Comparison of ENCODE assay signal across 8 cellular contexts in genomic region chr5:78569441-78569840, GRCh38.
DNase-seq lines count a peak whose midpoint lies in the region; ATAC-seq and TF ChIP-seq lines count a peak whose summit lies in the region.

No MANE protein-coding gene starts in this region.

- TF ChIP-seq POLR2A in gastrocnemius medialis (IDR thresholded peaks at IDR 0.05) = no peak

- no peaks in the 10 kb centered on the region for H3K36me3 ChIP-seq in gastrocnemius medialis

- peak; percentile 23 to 38 for DNase-seq in Kasumi-1 (lab: John Stamatoyannopoulos, UW)
- DNase-seq in RPMI8226 = peak; percentile 98
- DNase-seq in head of caudate nucleus = peak in 33 of 42 donors; percentile 26 to 79 (median 50)
- DNase-seq in gastrocnemius medialis = peak; percentile 81 to 87
- DNase-seq in AML-193 (lab: John Stamatoyannopoulos, UW) = no peak
- no peak for DNase-seq in activated naive CD4-positive, alpha-beta T cell treated with anti-CD3 and anti-CD28 coated beads, Interleukin-2, amount 50 U/mL, for 16 hours

- H3K27me3 ChIP-seq in gastrocnemius medialis = no peaks in the 10 kb centered on the region

- peak overlapping the region in 2 of 4 donors; percentile 12 to 66 for H3K27ac ChIP-seq in gastrocnemius medialis

- no peak overlapping the region for H3K4me3 ChIP-seq in gastrocnemius medialis

- intact Hi-C loops in head of caudate nucleus (cut with DNase I) (no loop called here), gastrocnemius medialis (cut with DNase I; ENCODE audit: low total_unique reads) (loop anchor here (5.0 kb wide), 1 partner anchor 78 kb away; the partner anchor contains the start of gene LHFPL2)

- in situ Hi-C loops in gastrocnemius medialis (cut with MboI; ENCODE audit: low sequenced_read_pairs in 4 of 4) = no loop called here

- H3K4me1 ChIP-seq in gastrocnemius medialis = peaks cover 41 to 50% of the 10 kb centered on the region in 2 donors

- no peak for TF ChIP-seq CTCF in gastrocnemius medialis (IDR thresholded peaks at IDR 0.05 in 4 of 5, conservative IDR thresholded peaks at IDR 0.05 in 1 of 5)

- H3K9me3 ChIP-seq in gastrocnemius medialis = no peaks in the 10 kb centered on the region

- ATAC-seq in gastrocnemius medialis = peak; percentile 90 to 97
- no peak for ATAC-seq in GM21529 (IDR thresholded peaks at IDR 0.05; ENCODE audit: unreplicated experiment)
- no peak for ATAC-seq in HG02588 (IDR thresholded peaks at IDR 0.05; ENCODE audit: unreplicated experiment)

Comparison
In these comparisons a context has a peak if more than half of its experiments do, and no peak if none do; other contexts are left out.
1. DNase-seq: peak in Kasumi-1 (2 of 2), RPMI8226 (single experiment), head of caudate nucleus (33 of 42) and gastrocnemius medialis (2 of 2); none in AML-193 (0 of 2) and activated naive CD4-positive, alpha-beta T cell treated with anti-CD3 and anti-CD28 coated beads, Interleukin-2, amount 50 U/mL, for 16 hours (single experiment).
2. ATAC-seq: peak in gastrocnemius medialis (2 of 2); none in GM21529 (single experiment) and HG02588 (single experiment).